Comparison of ENCODE assay signal across 32 cellular contexts in genomic region chr20:16548073-16548672, GRCh38.
"Had no signal": no experiment of that assay in that cellular context is flagged by ENCODE, and none has a peak within 500 bp of the region (broad histone marks: within the 10 kb centered on the region; RNA-seq: fewer than 3 reads in every experiment).

No MANE protein-coding gene starts in this region.

- H3K36me3 ChIP-seq: ascending aorta, gastrocnemius medialis, neural progenitor cell, uterus had no signal

- H3K9ac ChIP-seq: neural progenitor cell had no signal

- H3K4me2 ChIP-seq: neural progenitor cell had no signal

- H2AFZ ChIP-seq: neural progenitor cell had no signal

- H3K4me1 ChIP-seq: ascending aorta, uterus had no signal

- H3K27ac Mint-ChIP-seq: activated CD4-positive, alpha-beta memory T cell treated with anti-CD3 and anti-CD28 coated beads, Interleukin-2, amount 10 ng/mL, durations not matched to agents 7 days and 5 days; activated CD4-positive, alpha-beta T cell treated with anti-CD3 and anti-CD28 coated beads, Interleukin-2, amount 10 ng/mL, durations not matched to agents 7 days and 5 days; activated naive CD4-positive, alpha-beta T cell treated with anti-CD3 and anti-CD28 coated beads, Interleukin-2, amount 10 ng/mL, durations not matched to agents 7 days and 5 days; activated naive CD8-positive, alpha-beta T cell treated with anti-CD3 and anti-CD28 coated beads, Interleukin-2, amount 10 ng/mL, durations not matched to agents 7 days and 5 days; activated T-cell treated with anti-CD3 and anti-CD28 coated beads, Interleukin-2, amount 50 U/mL, for 24 hours; effector memory CD8-positive, alpha-beta T cell; natural killer cell; neural progenitor cell; stimulated activated naive CD8-positive, alpha-beta T cell treated with anti-CD3 and anti-CD28 coated beads, Interleukin-15, amount 100 ng/mL, for 72 hours; type B pancreatic cell; WTC11 had no signal

- H3K9me3 Mint-ChIP-seq: activated CD4-positive, alpha-beta memory T cell treated with anti-CD3 and anti-CD28 coated beads, Interleukin-2, amount 10 ng/mL, durations not matched to agents 7 days and 5 days; activated CD4-positive, alpha-beta T cell treated with anti-CD3 and anti-CD28 coated beads, Interleukin-2, amount 10 ng/mL, durations not matched to agents 7 days and 5 days; activated T-cell treated with anti-CD3 and anti-CD28 coated beads, Interleukin-2, amount 50 U/mL, for 24 hours; effector memory CD8-positive, alpha-beta T cell; natural killer cell; stimulated activated naive CD8-positive, alpha-beta T cell treated with anti-CD3 and anti-CD28 coated beads, Interleukin-15, amount 100 ng/mL, for 72 hours; type B pancreatic cell; WTC11 had no signal

- H3K27me3 Mint-ChIP-seq: activated CD4-positive, alpha-beta memory T cell treated with anti-CD3 and anti-CD28 coated beads, Interleukin-2, amount 10 ng/mL, durations not matched to agents 7 days and 5 days; activated CD4-positive, alpha-beta T cell treated with anti-CD3 and anti-CD28 coated beads, Interleukin-2, amount 10 ng/mL, durations not matched to agents 7 days and 5 days; activated naive CD4-positive, alpha-beta T cell treated with anti-CD3 and anti-CD28 coated beads, Interleukin-2, amount 10 ng/mL, durations not matched to agents 7 days and 5 days; activated naive CD8-positive, alpha-beta T cell treated with anti-CD3 and anti-CD28 coated beads, Interleukin-2, amount 10 ng/mL, durations not matched to agents 7 days and 5 days; activated T-cell treated with anti-CD3 and anti-CD28 coated beads, Interleukin-2, amount 50 U/mL, for 24 hours; effector memory CD8-positive, alpha-beta T cell; stimulated activated naive CD8-positive, alpha-beta T cell treated with anti-CD3 and anti-CD28 coated beads, Interleukin-15, amount 100 ng/mL, for 72 hours; type B pancreatic cell had no signal

- H3K4me3 ChIP-seq: ascending aorta, gastrocnemius medialis, neural progenitor cell, skin epidermis, uterus had no signal

- H3K27ac ChIP-seq: ascending aorta, gastrocnemius medialis, neural progenitor cell, skin epidermis, uterus had no signal

- H3K36me3 Mint-ChIP-seq: activated naive CD4-positive, alpha-beta T cell treated with anti-CD3 and anti-CD28 coated beads, Interleukin-2, amount 10 ng/mL, durations not matched to agents 7 days and 5 days; activated naive CD8-positive, alpha-beta T cell treated with anti-CD3 and anti-CD28 coated beads, Interleukin-2, amount 10 ng/mL, durations not matched to agents 7 days and 5 days; natural killer cell; type B pancreatic cell had no signal

- DNase-seq: activated CD4-positive, alpha-beta memory T cell treated with anti-CD3 and anti-CD28 coated beads, Interleukin-2, amount 10 ng/mL, durations not matched to agents 7 days and 5 days; activated CD4-positive, alpha-beta T cell treated with anti-CD3 and anti-CD28 coated beads for 1 hour; activated CD4-positive, alpha-beta T cell treated with anti-CD3 and anti-CD28 coated beads, Interleukin-2, amount 10 ng/mL, durations not matched to agents 7 days and 5 days; activated CD8-positive, alpha-beta memory T cell treated with anti-CD3 and anti-CD28 coated beads, Interleukin-2, amount 50 U/mL, for 48 hours; activated gamma-delta T cell; activated naive CD4-positive, alpha-beta T cell treated with anti-CD3 and anti-CD28 coated beads, Interleukin-2, amount 10 ng/mL, durations not matched to agents 7 days and 5 days; activated naive CD8-positive, alpha-beta T cell treated with anti-CD3 and anti-CD28 coated beads, Interleukin-2, amount 10 ng/mL, durations not matched to agents 7 days and 5 days; activated T-cell treated with anti-CD3 and anti-CD28 coated beads, Interleukin-2, amount 50 U/mL, for 24 hours; caudate nucleus; cortex of kidney; effector memory CD8-positive, alpha-beta T cell; erythroblast; gastrocnemius medialis; head of caudate nucleus; hippocampal formation; immature natural killer cell; kidney; mesenchymal stem cell; natural killer cell; posterior cingulate gyrus; stimulated activated CD4-positive, alpha-beta T cell treated with anti-CD3 and anti-CD28 coated beads, Interleukin-12 subunit alpha, Interleukin-12 subunit beta, amount 100 ng/mL, for 4 hours; stimulated activated CD4-positive, alpha-beta T cell treated with anti-CD3 and anti-CD28 coated beads, Interleukin-4, amount 100 ng/mL, for 1 hour; stimulated activated naive CD8-positive, alpha-beta T cell treated with anti-CD3 and anti-CD28 coated beads, Interleukin-15, amount 100 ng/mL, for 72 hours; substantia nigra; T-helper 2 cell; uterus had no signal

- H3K27me3 ChIP-seq: ascending aorta, gastrocnemius medialis, neural progenitor cell, uterus had no signal

- H3K4me1 Mint-ChIP-seq: activated CD4-positive, alpha-beta memory T cell treated with anti-CD3 and anti-CD28 coated beads, Interleukin-2, amount 10 ng/mL, durations not matched to agents 7 days and 5 days; activated CD4-positive, alpha-beta T cell treated with anti-CD3 and anti-CD28 coated beads, Interleukin-2, amount 10 ng/mL, durations not matched to agents 7 days and 5 days; activated naive CD4-positive, alpha-beta T cell treated with anti-CD3 and anti-CD28 coated beads, Interleukin-2, amount 10 ng/mL, durations not matched to agents 7 days and 5 days; activated naive CD8-positive, alpha-beta T cell treated with anti-CD3 and anti-CD28 coated beads, Interleukin-2, amount 10 ng/mL, durations not matched to agents 7 days and 5 days had no signal

- H3K4me3 Mint-ChIP-seq: activated CD4-positive, alpha-beta memory T cell treated with anti-CD3 and anti-CD28 coated beads, Interleukin-2, amount 10 ng/mL, durations not matched to agents 7 days and 5 days; activated CD4-positive, alpha-beta T cell treated with anti-CD3 and anti-CD28 coated beads, Interleukin-2, amount 10 ng/mL, durations not matched to agents 7 days and 5 days; activated naive CD4-positive, alpha-beta T cell treated with anti-CD3 and anti-CD28 coated beads, Interleukin-2, amount 10 ng/mL, durations not matched to agents 7 days and 5 days; activated naive CD8-positive, alpha-beta T cell treated with anti-CD3 and anti-CD28 coated beads, Interleukin-2, amount 10 ng/mL, durations not matched to agents 7 days and 5 days; activated T-cell treated with anti-CD3 and anti-CD28 coated beads, Interleukin-2, amount 50 U/mL, for 24 hours; effector memory CD8-positive, alpha-beta T cell; immature natural killer cell; natural killer cell; neural progenitor cell; stimulated activated naive CD8-positive, alpha-beta T cell treated with anti-CD3 and anti-CD28 coated beads, Interleukin-15, amount 100 ng/mL, for 72 hours; type B pancreatic cell; WTC11 had no signal

- ATAC-seq: effector memory CD8-positive, alpha-beta T cell; gastrocnemius medialis; natural killer cell; sciatic nerve; stimulated activated naive CD8-positive, alpha-beta T cell treated with anti-CD3 and anti-CD28 coated beads, Interleukin-15, amount 100 ng/mL, for 72 hours; WTC11 had no signal

- H3K9me3 ChIP-seq: gastrocnemius medialis, uterus had no signal

- FAIRE-seq: kidney had no signal
